1 cellular context compared by ENCODE assay signal in the genomic region with DNA sequence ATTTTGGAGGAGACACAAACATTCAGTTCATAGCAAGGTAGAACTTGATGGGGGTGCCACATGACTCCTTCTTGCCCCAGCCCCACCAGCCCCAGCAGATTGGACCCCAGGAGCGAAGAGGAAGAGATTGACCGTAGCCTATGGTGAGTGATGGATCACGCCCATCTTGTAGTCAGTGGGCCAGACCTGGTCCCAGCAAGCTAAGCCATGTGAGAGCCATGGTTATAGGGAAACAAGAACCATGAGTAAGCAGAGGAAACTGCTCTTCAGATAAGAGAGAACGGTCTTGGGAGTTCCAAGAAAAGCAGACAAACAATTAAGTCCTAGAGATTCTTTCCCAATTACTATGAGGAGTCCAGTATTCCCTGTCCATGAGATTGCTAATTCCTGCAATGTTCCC.
TF ChIP-seq lines count a peak whose summit lies in the region.

No MANE protein-coding gene starts in this region.

TF ChIP-seq in H1, 55 proteins besides CTCF, POLR2A, EP300 and RAD21 (continued from another document):
- no peak for TF ChIP-seq SIX5 (IDR thresholded peaks at IDR 0.05; ENCODE audit: low read depth, low read length)
- TF ChIP-seq, protein P1, sequence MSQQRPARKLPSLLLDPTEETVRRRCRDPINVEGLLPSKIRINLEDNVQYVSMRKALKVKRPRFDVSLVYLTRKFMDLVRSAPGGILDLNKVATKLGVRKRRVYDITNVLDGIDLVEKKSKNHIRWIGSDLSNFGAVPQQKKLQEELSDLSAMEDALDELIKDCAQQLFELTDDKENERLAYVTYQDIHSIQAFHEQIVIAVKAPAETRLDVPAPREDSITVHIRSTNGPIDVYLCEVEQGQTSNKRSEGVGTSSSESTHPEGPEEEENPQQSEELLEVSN (IDR thresholded peaks at IDR 0.05) = no peak
- TF ChIP-seq PHF8 (conservative IDR thresholded peaks at IDR 0.05; ENCODE audit: low read depth, low read length) = no peak
- no peak for TF ChIP-seq GTF2F1 (IDR thresholded peaks at IDR 0.05; ENCODE audit: borderline replicate concordance, low read depth, low read length)
- TF ChIP-seq ZNF274 (IDR thresholded peaks at IDR 0.05; ENCODE audit: borderline replicate concordance, extremely low read depth, low read length) = no peak
- no peak for TF ChIP-seq JUND (IDR thresholded peaks at IDR 0.05; ENCODE audit: low read length)
- no peak for TF ChIP-seq SP1 (IDR thresholded peaks at IDR 0.05; ENCODE audit: low read depth, low read length)
- TF ChIP-seq, protein P2, sequence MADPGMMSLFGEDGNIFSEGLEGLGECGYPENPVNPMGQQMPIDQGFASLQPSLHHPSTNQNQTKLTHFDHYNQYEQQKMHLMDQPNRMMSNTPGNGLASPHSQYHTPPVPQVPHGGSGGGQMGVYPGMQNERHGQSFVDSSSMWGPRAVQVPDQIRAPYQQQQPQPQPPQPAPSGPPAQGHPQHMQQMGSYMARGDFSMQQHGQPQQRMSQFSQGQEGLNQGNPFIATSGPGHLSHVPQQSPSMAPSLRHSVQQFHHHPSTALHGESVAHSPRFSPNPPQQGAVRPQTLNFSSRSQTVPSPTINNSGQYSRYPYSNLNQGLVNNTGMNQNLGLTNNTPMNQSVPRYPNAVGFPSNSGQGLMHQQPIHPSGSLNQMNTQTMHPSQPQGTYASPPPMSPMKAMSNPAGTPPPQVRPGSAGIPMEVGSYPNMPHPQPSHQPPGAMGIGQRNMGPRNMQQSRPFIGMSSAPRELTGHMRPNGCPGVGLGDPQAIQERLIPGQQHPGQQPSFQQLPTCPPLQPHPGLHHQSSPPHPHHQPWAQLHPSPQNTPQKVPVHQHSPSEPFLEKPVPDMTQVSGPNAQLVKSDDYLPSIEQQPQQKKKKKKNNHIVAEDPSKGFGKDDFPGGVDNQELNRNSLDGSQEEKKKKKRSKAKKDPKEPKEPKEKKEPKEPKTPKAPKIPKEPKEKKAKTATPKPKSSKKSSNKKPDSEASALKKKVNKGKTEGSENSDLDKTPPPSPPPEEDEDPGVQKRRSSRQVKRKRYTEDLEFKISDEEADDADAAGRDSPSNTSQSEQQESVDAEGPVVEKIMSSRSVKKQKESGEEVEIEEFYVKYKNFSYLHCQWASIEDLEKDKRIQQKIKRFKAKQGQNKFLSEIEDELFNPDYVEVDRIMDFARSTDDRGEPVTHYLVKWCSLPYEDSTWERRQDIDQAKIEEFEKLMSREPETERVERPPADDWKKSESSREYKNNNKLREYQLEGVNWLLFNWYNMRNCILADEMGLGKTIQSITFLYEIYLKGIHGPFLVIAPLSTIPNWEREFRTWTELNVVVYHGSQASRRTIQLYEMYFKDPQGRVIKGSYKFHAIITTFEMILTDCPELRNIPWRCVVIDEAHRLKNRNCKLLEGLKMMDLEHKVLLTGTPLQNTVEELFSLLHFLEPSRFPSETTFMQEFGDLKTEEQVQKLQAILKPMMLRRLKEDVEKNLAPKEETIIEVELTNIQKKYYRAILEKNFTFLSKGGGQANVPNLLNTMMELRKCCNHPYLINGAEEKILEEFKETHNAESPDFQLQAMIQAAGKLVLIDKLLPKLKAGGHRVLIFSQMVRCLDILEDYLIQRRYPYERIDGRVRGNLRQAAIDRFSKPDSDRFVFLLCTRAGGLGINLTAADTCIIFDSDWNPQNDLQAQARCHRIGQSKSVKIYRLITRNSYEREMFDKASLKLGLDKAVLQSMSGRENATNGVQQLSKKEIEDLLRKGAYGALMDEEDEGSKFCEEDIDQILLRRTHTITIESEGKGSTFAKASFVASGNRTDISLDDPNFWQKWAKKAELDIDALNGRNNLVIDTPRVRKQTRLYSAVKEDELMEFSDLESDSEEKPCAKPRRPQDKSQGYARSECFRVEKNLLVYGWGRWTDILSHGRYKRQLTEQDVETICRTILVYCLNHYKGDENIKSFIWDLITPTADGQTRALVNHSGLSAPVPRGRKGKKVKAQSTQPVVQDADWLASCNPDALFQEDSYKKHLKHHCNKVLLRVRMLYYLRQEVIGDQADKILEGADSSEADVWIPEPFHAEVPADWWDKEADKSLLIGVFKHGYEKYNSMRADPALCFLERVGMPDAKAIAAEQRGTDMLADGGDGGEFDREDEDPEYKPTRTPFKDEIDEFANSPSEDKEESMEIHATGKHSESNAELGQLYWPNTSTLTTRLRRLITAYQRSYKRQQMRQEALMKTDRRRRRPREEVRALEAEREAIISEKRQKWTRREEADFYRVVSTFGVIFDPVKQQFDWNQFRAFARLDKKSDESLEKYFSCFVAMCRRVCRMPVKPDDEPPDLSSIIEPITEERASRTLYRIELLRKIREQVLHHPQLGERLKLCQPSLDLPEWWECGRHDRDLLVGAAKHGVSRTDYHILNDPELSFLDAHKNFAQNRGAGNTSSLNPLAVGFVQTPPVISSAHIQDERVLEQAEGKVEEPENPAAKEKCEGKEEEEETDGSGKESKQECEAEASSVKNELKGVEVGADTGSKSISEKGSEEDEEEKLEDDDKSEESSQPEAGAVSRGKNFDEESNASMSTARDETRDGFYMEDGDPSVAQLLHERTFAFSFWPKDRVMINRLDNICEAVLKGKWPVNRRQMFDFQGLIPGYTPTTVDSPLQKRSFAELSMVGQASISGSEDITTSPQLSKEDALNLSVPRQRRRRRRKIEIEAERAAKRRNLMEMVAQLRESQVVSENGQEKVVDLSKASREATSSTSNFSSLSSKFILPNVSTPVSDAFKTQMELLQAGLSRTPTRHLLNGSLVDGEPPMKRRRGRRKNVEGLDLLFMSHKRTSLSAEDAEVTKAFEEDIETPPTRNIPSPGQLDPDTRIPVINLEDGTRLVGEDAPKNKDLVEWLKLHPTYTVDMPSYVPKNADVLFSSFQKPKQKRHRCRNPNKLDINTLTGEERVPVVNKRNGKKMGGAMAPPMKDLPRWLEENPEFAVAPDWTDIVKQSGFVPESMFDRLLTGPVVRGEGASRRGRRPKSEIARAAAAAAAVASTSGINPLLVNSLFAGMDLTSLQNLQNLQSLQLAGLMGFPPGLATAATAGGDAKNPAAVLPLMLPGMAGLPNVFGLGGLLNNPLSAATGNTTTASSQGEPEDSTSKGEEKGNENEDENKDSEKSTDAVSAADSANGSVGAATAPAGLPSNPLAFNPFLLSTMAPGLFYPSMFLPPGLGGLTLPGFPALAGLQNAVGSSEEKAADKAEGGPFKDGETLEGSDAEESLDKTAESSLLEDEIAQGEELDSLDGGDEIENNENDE (IDR thresholded peaks at IDR 0.05; ENCODE audit: insufficient replicate concordance, low read length) = no peak
- TF ChIP-seq MAFK (IDR thresholded peaks at IDR 0.05; ENCODE audit: low read depth, low read length) = no peak
- no peak for TF ChIP-seq TAF7 (optimal IDR thresholded peaks at IDR 0.05; ENCODE audit: borderline replicate concordance, low read depth, low read length)
- TF ChIP-seq, protein P3, sequence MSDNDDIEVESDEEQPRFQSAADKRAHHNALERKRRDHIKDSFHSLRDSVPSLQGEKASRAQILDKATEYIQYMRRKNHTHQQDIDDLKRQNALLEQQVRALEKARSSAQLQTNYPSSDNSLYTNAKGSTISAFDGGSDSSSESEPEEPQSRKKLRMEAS (IDR thresholded peaks at IDR 0.05) = no peak
- no peak for TF ChIP-seq TAF1 (IDR thresholded peaks at IDR 0.05; ENCODE audit: low read depth, low read length)
